In the genomic region with DNA sequence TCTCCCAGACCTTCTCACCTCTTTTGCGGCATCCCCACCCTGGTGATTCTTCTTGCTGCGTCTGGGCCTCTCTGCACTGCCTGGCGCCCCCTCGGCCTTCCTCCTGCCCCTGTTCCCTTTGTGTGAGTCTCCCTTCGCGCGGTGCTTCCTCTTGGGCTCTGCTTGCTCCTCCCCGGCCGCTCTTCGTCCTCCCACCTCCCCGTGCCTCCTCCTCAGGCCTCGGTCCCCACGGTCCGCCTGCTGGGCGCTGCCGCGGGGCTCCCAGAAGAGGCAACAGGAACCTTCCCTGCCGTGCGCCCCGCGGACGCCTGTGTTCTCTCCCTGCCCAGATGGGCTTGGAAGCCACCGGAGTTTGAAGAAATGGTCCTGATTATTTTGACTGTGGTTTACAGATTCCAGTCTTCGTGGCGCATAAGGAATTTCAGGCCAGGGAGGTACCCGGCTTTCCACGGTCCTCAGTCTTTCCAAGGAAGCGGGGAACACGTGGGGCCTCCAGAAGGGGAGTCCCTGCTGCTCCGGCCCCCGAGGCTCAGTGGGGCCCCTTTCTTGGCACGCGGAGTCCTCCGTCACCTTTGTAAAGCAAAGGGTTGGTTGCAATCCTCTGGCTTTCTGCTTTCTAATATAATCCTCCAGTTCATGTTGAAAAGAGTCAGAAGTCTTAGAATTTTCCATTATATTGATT, we compare ENCODE assay signal across 20 cellular contexts. TPM values are rescaled to one million over a fixed set of nuclear protein-coding genes. Genes with fewer than 3 reads are reported as not detected.
DNase-seq lines count a peak whose midpoint lies in the region; ATAC-seq and TF ChIP-seq lines count a peak whose summit lies in the region.
"Had no signal": no experiment of that assay in that cellular context is flagged by ENCODE, and none has a peak within 500 bp of the region (broad histone marks: within the 10 kb centered on the region; RNA-seq: fewer than 3 reads in every experiment).

No MANE protein-coding gene starts in this region.

- ATAC-seq in WTC11 (peak; percentile 61), HG03280 (IDR thresholded peaks at IDR 0.05; ENCODE audit: unreplicated experiment) (no peak)
- ATAC-seq: psoas muscle had no signal

- no peak overlapping the region for H4K91ac ChIP-seq in neuronal stem cell (ENCODE audit: low read depth, low read length, poor library complexity)

- in situ Hi-C loops in GM13976 (cut with MboI; ENCODE audit: low sequenced_read_pairs, unreplicated experiment), result no loop called here

- H3K27ac ChIP-seq in hepatocyte, result no peak overlapping the region
- no peak overlapping the region for H3K27ac ChIP-seq in neuronal stem cell (replicated peaks; ENCODE audit: low read length)
- no peak overlapping the region for H3K27ac ChIP-seq in OCI-LY7 (ENCODE audit: low read depth, low read length, poor library complexity, severe bottlenecking)
- H3K27ac ChIP-seq: PC-9, psoas muscle, tibial nerve had no signal

- no peak overlapping the region for H3K14ac ChIP-seq in neuronal stem cell (ENCODE audit: low read length)

- H3K36me3 ChIP-seq in hepatocyte (replicated peaks; ENCODE audit: insufficient read depth, low read depth) (no peaks in the 10 kb centered on the region), neuronal stem cell (replicated peaks in 1 of 2; ENCODE audit: control insufficient read depth in 2 of 2, insufficient read depth in 2 of 2, low read length in 2 of 2) (no peaks in the 10 kb centered on the region), OCI-LY7 (ENCODE audit: insufficient read depth, low read length) (no peaks in the 10 kb centered on the region)
- H3K36me3 ChIP-seq: tibial nerve had no signal

- no peak overlapping the region for H2AK5ac ChIP-seq in neuronal stem cell (ENCODE audit: low read depth, low read length)

- peak overlapping the region; percentile 51 for H3K9ac ChIP-seq in neuronal stem cell (ENCODE audit: low read depth, low read length, poor library complexity)

- H3K79me2 ChIP-seq in hepatocyte (no peaks in the 10 kb centered on the region), OCI-LY7 (ENCODE audit: insufficient read depth, low read depth, low read length) (no peaks in the 10 kb centered on the region)

- H4K20me1 ChIP-seq in hepatocyte (ENCODE audit: insufficient read depth, poor library complexity, severe bottlenecking), result no peaks in the 10 kb centered on the region
- H4K20me1 ChIP-seq in OCI-LY7 (ENCODE audit: insufficient read depth, low read length), result no peaks in the 10 kb centered on the region

- H3K18ac ChIP-seq in neuronal stem cell (ENCODE audit: low read length), result peak overlapping the region; percentile 89

- no peak overlapping the region for H2BK120ac ChIP-seq in neuronal stem cell (ENCODE audit: low read depth, low read length)

- POLR2A ChIA-PET in WTC11 (lab: Charles Lee) (no interaction called here), OCI-LY7 (lab: Charles Lee) (no interaction called here)

- peak overlapping the region; percentile 85 for H2BK15ac ChIP-seq in neuronal stem cell (ENCODE audit: low read length)

- peak overlapping the region; percentile 41 for H3K4me3 Mint-ChIP-seq in WTC11

- peaks cover 27% of the 10 kb centered on the region for H3K4me1 Mint-ChIP-seq in WTC11

- H3K27me3 ChIP-seq in hepatocyte (no peaks in the 10 kb centered on the region), neuronal stem cell (ENCODE audit: control insufficient read depth in 3 of 3, insufficient read depth in 3 of 3, low read depth in 1 of 3, low read length in 3 of 3) (no peaks in the 10 kb centered on the region)
- H3K27me3 ChIP-seq: tibial nerve had no signal

- peak overlapping the region; percentile 53 for H3K4me2 ChIP-seq in hepatocyte
- H3K4me2 ChIP-seq in neuronal stem cell (ENCODE audit: insufficient read depth, low read length, poor library complexity, severe bottlenecking), result peak overlapping the region; percentile 34
- H3K4me2 ChIP-seq in OCI-LY7 (ENCODE audit: low read length), result no peak overlapping the region
- H3K4me2 ChIP-seq: PC-9 had no signal

- TF ChIP-seq CTCF in WTC11 (IDR thresholded peaks at IDR 0.05) (no peak), hepatocyte (IDR thresholded peaks at IDR 0.05; ENCODE audit: poor library complexity) (no peak), OCI-LY7 (conservative IDR thresholded peaks at IDR 0.05; ENCODE audit: low read length) (no peak), GM13976 (IDR thresholded peaks at IDR 0.05; ENCODE audit: borderline replicate concordance, control extremely low read depth, extremely low read depth, insufficient read depth, missing control alignments) (no peak)

- WGBS in hepatocyte (ENCODE audit: low lambda C conversion rate, missing lambda C conversion rate), result 45% methylated on average over 32 of the region's 34 CpGs
- no CpG with 5 or more reads among the region's 34 CpGs for WGBS in neuronal stem cell (ENCODE audit: extremely low coverage in 2 of 2, insufficient read length in 2 of 2, insufficient replicate concordance in 1 of 2), 2 donors

- no peak overlapping the region for H4K8ac ChIP-seq in neuronal stem cell (ENCODE audit: low read depth, low read length)

- CTCF ChIA-PET in WTC11 (lab: Charles Lee), result interaction anchor here (1.8 kb wide), 1 partner anchor 13 kb away, joined by 7 read pairs; the partner anchor contains the start of gene RNU2-63P
- CTCF ChIA-PET in OCI-LY7 (lab: Charles Lee; ENCODE audit: unreplicated experiment), result no interaction called here

- intact Hi-C loops in OCI-LY7 (cut with micrococcal nuclease; ENCODE audit: unreplicated experiment), result loop anchor here (5.0 kb wide), 1 partner anchor 159 kb away; no protein-coding TSS in a partner anchor

- H3K4me3 ChIP-seq in hepatocyte, result no peak overlapping the region
- H3K4me3 ChIP-seq in neuronal stem cell (ENCODE audit: low read length in 2 of 2), result no peak overlapping the region
- H3K4me3 ChIP-seq in OCI-LY7 (ENCODE audit: low read depth, low read length, poor library complexity, severe bottlenecking), result no peak overlapping the region
- H3K4me3 ChIP-seq: PC-9, psoas muscle had no signal

- H3K36me3 Mint-ChIP-seq in WTC11, result no peaks in the 10 kb centered on the region
- H3K36me3 Mint-ChIP-seq: activated naive CD4-positive, alpha-beta T cell treated with anti-CD3 and anti-CD28 coated beads, Interleukin-2, amount 50 U/mL, for 72 hours had no signal

- no peak overlapping the region for H3K4ac ChIP-seq in neuronal stem cell (ENCODE audit: low read length)

- no peak overlapping the region for H3K23ac ChIP-seq in neuronal stem cell (ENCODE audit: low read depth, low read length, poor library complexity)

- H3K27ac Mint-ChIP-seq in WTC11, result no peak overlapping the region
- H3K27ac Mint-ChIP-seq: activated naive CD4-positive, alpha-beta T cell treated with anti-CD3 and anti-CD28 coated beads, Interleukin-2, amount 50 U/mL, for 72 hours had no signal

- no TSS peak for BruUV-seq in OCI-LY7 (replicated peaks; lab: Mats Ljungman, UMichigan)

- no peaks in the 10 kb centered on the region for H3K79me1 ChIP-seq in neuronal stem cell (ENCODE audit: low read depth, low read length)

- H3K9me3 Mint-ChIP-seq in WTC11, result no peaks in the 10 kb centered on the region
- H3K9me3 Mint-ChIP-seq: activated naive CD4-positive, alpha-beta T cell treated with anti-CD3 and anti-CD28 coated beads, Interleukin-2, amount 50 U/mL, for 72 hours had no signal

- H3K27me3 Mint-ChIP-seq in WTC11 (ENCODE audit: low read depth), result no peaks in the 10 kb centered on the region

- no peak overlapping the region for H2BK5ac ChIP-seq in neuronal stem cell (ENCODE audit: low read length)

- no peak overlapping the region for H2BK12ac ChIP-seq in neuronal stem cell (ENCODE audit: low read length)

- H3K9me2 ChIP-seq in hepatocyte (replicated peaks; ENCODE audit: insufficient read depth) (no peaks in the 10 kb centered on the region), OCI-LY7 (ENCODE audit: insufficient read depth, low read length) (no peaks in the 10 kb centered on the region)

- H2AFZ ChIP-seq in hepatocyte, result peak overlapping the region; percentile 54
- peak overlapping the region; percentile 91 for H2AFZ ChIP-seq in neuronal stem cell (ENCODE audit: low read length)
- H2AFZ ChIP-seq in OCI-LY7 (ENCODE audit: low read length), result no peak overlapping the region; the same call in 1 of the 2 replicates
- H2AFZ ChIP-seq: PC-9 had no signal

- H3K9me3 ChIP-seq in hepatocyte (ENCODE audit: low read depth), result no peaks in the 10 kb centered on the region
- no peaks in the 10 kb centered on the region for H3K9me3 ChIP-seq in neuronal stem cell (replicated peaks in 1 of 2; ENCODE audit: control insufficient read depth in 2 of 2, insufficient read depth in 1 of 2, low read depth in 1 of 2, low read length in 2 of 2)
- no peaks in the 10 kb centered on the region for H3K9me3 ChIP-seq in OCI-LY7 (ENCODE audit: low read length)
- H3K9me3 ChIP-seq: psoas muscle, tibial nerve had no signal

- DNase-seq in ELF-1 (ENCODE audit: low read depth, low spot score) (peak; percentile 58), WTC11 (ENCODE audit: low spot score) (peak; percentile 57), hepatocyte (ENCODE audit: low spot score) (peak; percentile 4), neuronal stem cell (ENCODE audit: low spot score) (no peak), OCI-LY7 (ENCODE audit: low spot score) (no peak), NCI-H1436 (lab: John Stamatoyannopoulos, UW) (no peak), GM13976 (ENCODE audit: low spot score) (no peak)
- DNase-seq: activated CD4-positive, CD25-positive, alpha-beta regulatory T cell; activated CD8-positive, alpha-beta memory T cell treated with anti-CD3 and anti-CD28 coated beads, Interleukin-2, amount 50 U/mL, for 4 hours; central memory CD4-positive, alpha-beta T cell; DMS153; midbrain; NCI-H510A treated with DMSO at 0.1 percent for 48 hours; PC-9; psoas muscle; SW 1271 had no signal

- H3K4me1 ChIP-seq in hepatocyte (ENCODE audit: insufficient read depth) (no peaks in the 10 kb centered on the region), neuronal stem cell (ENCODE audit: control insufficient read depth in 2 of 2, insufficient read depth in 1 of 2, low read depth in 1 of 2, low read length in 2 of 2) (peaks cover 0 to 3% of the 10 kb centered on the region in 2 donors), OCI-LY7 (ENCODE audit: insufficient read depth, low read length, poor library complexity, severe bottlenecking) (peaks cover 6% of the 10 kb centered on the region)
- H3K4me1 ChIP-seq: psoas muscle had no signal

TF ChIP-seq in WTC11, 78 proteins besides CTCF, POLR2A, EP300 and RAD21 (continues in another document):
- TF ChIP-seq PRRX2 (CRISPR knock-in tag; IDR thresholded peaks at IDR 0.05) (no peak; the same call in 1 of the 2 replicates), TP53 (CRISPR knock-in tag; IDR thresholded peaks at IDR 0.05) (no peak), GTF2I (CRISPR knock-in tag; conservative IDR thresholded peaks at IDR 0.05) (no peak)

RNA-seq across cellular contexts. Expression of gene RNU2-63P, which starts 13.1 kb away (rescaled TPM):
- total RNA-seq in WTC11 (2021) (2.5 to 7.7 TPM (median 5.2 TPM) in 3 replicates), hepatocyte (not detected in 2 replicates), OCI-LY7 (2022) (4.8 and 17.9 TPM in 2 replicates)
- 1.4 and 1.5 TPM in 2 replicates for polyA plus RNA-seq in hepatocyte
- polyA plus RNA-seq in neuronal stem cell (2013, experiment 1 of 2), result not detected
- not detected for polyA plus RNA-seq in neuronal stem cell (2013, experiment 2 of 2)
- total RNA-seq in OCI-LY7 (2014; rRNA removed; shearing (Covaris generic)), result 97.4 and 246 TPM in 2 replicates
- total RNA-seq: epithelial cell of proximal tubule, PC-9, tibial nerve had no signal
- polyA plus RNA-seq: psoas muscle had no signal

RNA-seq across cellular contexts. Expression of gene KRCC1, which starts 52.4 kb away (rescaled TPM):
- total RNA-seq in WTC11 (2021), result 7.6 to 9.6 TPM (median 9.3 TPM) in 3 replicates
- total RNA-seq in hepatocyte, result 30.4 and 30.9 TPM in 2 replicates
- polyA plus RNA-seq in hepatocyte, result 18.3 and 18.5 TPM in 2 replicates
- 24.2 TPM for polyA plus RNA-seq in neuronal stem cell (2013, experiment 1 of 2)
- polyA plus RNA-seq in neuronal stem cell (2013, experiment 2 of 2), result 25.1 TPM
- 18.7 and 22.1 TPM in 2 replicates for total RNA-seq in OCI-LY7 (2014; rRNA removed; shearing (Covaris generic))
- 26.6 and 31.7 TPM in 2 replicates for total RNA-seq in OCI-LY7 (2022)

Comparison
In these comparisons a context has a peak if more than half of its experiments do, and no peak if none do; other contexts are left out.
1. DNase-seq: peak in ELF-1 (single experiment), WTC11 (single experiment) and hepatocyte (single experiment); none in neuronal stem cell (single experiment), OCI-LY7 (single experiment), NCI-H1436 (single experiment) and GM13976 (single experiment).